ENCODE assay signal across 1 cellular context in genomic region chr2:120424274-120424796, GRCh38.
TF ChIP-seq lines count a peak whose summit lies in the region.

No MANE protein-coding gene starts in this region.

TF ChIP-seq in HepG2, 621 proteins besides CTCF, POLR2A, EP300 and RAD21:
- TF ChIP-seq ZNF580 (CRISPR knock-in tag; IDR thresholded peaks at IDR 0.05; ENCODE audit: borderline replicate concordance, low read depth), result no peak
- 0 out of 2 replicates have a peak, but pooled peaks have one; percentile 41 for TF ChIP-seq MAFF (IDR thresholded peaks at IDR 0.05; ENCODE audit: low read depth, low read length)
- TF ChIP-seq MAFK (conservative IDR thresholded peaks at IDR 0.05 in 1 of 2, IDR thresholded peaks at IDR 0.05 in 1 of 2; ENCODE audit: low read length in 2 of 2), result peak; percentile 65 to 73
TF ChIP-seq in HepG2: peak in this region for 2.
